In genomic region chr1:68293609-68294353, GRCh38 we compare ENCODE assay signal across 1 cellular context.
TF ChIP-seq lines count a peak whose summit lies in the region.

No MANE protein-coding gene starts in this region.

TF ChIP-seq in IMR-90, 13 proteins besides CTCF, POLR2A, EP300 and RAD21 (continued from another document):
- no peak for TF ChIP-seq MAFK (IDR thresholded peaks at IDR 0.05; ENCODE audit: low read depth, low read length)
